22 cellular contexts compared by ENCODE assay signal in genomic region chr6:151213352-151213751, GRCh38.
"Had no signal": no experiment of that assay in that cellular context is flagged by ENCODE, and none has a peak within 500 bp of the region (broad histone marks: within the 10 kb centered on the region; RNA-seq: fewer than 3 reads in every experiment).

No MANE protein-coding gene starts in this region.

- H3K27ac Mint-ChIP-seq: naive thymus-derived CD4-positive, alpha-beta T cell; nephron; neural progenitor cell; progenitor cell of endocrine pancreas; stimulated activated effector memory CD8-positive, alpha-beta T cell treated with anti-CD3 and anti-CD28 coated beads, Interleukin-12 subunit alpha, Interleukin-12 subunit beta, amount 100 ng/mL, for 72 hours had no signal

- H3K36me3 Mint-ChIP-seq: naive thymus-derived CD4-positive, alpha-beta T cell; stimulated activated effector memory CD8-positive, alpha-beta T cell treated with anti-CD3 and anti-CD28 coated beads, Interleukin-12 subunit alpha, Interleukin-12 subunit beta, amount 100 ng/mL, for 72 hours had no signal

- H3K4me3 Mint-ChIP-seq: naive thymus-derived CD4-positive, alpha-beta T cell; nephron; neural progenitor cell; stimulated activated effector memory CD8-positive, alpha-beta T cell treated with anti-CD3 and anti-CD28 coated beads, Interleukin-12 subunit alpha, Interleukin-12 subunit beta, amount 100 ng/mL, for 72 hours had no signal

- DNase-seq: dermis blood vessel endothelial cell; effector memory CD4-positive, alpha-beta T cell; erythroblast; heart left ventricle; kidney; mesendoderm; midbrain; naive thymus-derived CD4-positive, alpha-beta T cell; stimulated activated CD4-positive, alpha-beta T cell treated with anti-CD3 and anti-CD28 coated beads, Interleukin-2, amount 100 ng/mL, for 24 hours; stimulated activated CD4-positive, alpha-beta T cell treated with anti-CD3 and anti-CD28 coated beads, Interleukin-4, amount 100 ng/mL, for 24 hours; stimulated activated naive CD4-positive, alpha-beta T cell treated with Interleukin-2 at 50 U/mL for 16 hours; stomach; thyroid gland; trophoblast cell had no signal

- H3K4me1 Mint-ChIP-seq: naive thymus-derived CD4-positive, alpha-beta T cell; stimulated activated effector memory CD8-positive, alpha-beta T cell treated with anti-CD3 and anti-CD28 coated beads, Interleukin-12 subunit alpha, Interleukin-12 subunit beta, amount 100 ng/mL, for 72 hours had no signal

- H3K27ac ChIP-seq: coronary artery, heart left ventricle, hepatocyte, neural progenitor cell, parathyroid adenoma, stomach, thyroid gland, vagina had no signal
